Comparison of ENCODE assay signal across 8 cellular contexts in the genomic region with DNA sequence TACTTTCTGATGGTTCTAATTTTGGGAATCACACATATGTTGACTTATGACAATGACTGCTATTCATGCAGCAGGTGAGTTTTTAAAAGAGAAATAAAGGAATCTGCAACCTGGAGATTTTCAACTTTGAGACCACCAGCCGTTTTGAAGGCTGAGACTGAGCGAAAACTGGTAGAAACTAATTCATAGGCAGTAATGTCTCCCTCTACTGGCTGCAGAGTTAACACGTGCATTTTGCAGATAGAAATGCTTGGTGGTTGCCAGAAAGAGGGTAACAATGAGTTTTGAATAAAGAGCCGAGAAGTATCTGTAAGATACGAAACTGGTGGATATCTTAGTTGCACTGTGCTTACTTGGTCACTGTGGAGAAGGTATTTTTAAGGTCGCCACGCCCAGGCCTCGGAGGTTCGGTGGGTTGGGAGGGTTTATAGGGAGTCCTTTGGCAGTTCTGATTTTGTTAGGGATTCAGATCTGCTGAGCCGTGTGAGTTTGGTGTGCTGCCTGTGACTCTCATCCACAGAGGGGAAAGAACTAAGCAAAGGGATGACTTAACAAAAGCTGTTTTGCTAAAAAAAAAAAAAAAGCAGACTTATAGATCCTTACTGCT.
DNase-seq lines count a peak whose midpoint lies in the region; ATAC-seq and TF ChIP-seq lines count a peak whose summit lies in the region.

No MANE protein-coding gene starts in this region.

- H3K4me3 ChIP-seq in heart left ventricle (no peak overlapping the region), right atrium auricular region (no peak overlapping the region), fibroblast of mammary gland (ENCODE audit: control insufficient read depth, low read depth, low read length) (no peak overlapping the region), esophagus squamous epithelium (no peak overlapping the region), prostate gland (no peak overlapping the region)

- ATAC-seq in heart left ventricle (peak in 2 of 4 donors; percentile 9 to 29), HG02623 (IDR thresholded peaks at IDR 0.05; ENCODE audit: unreplicated experiment) (no peak)

- H3K9me3 ChIP-seq in heart left ventricle: peaks cover 0 to 3% (median 0%) of the 10 kb centered on the region in 12 donors
- no peaks in the 10 kb centered on the region for H3K9me3 ChIP-seq in right atrium auricular region
- no peaks in the 10 kb centered on the region for H3K9me3 ChIP-seq in esophagus squamous epithelium
- H3K9me3 ChIP-seq in prostate gland: no peaks in the 10 kb centered on the region

- H3K36me3 ChIP-seq in heart left ventricle: peaks cover 0 to 6% (median 0%) of the 10 kb centered on the region in 9 donors
- H3K36me3 ChIP-seq in right atrium auricular region: no peaks in the 10 kb centered on the region
- H3K36me3 ChIP-seq in esophagus squamous epithelium: no peaks in the 10 kb centered on the region
- H3K36me3 ChIP-seq in prostate gland: no peaks in the 10 kb centered on the region

- TF ChIP-seq CTCF in heart left ventricle (IDR thresholded peaks at IDR 0.05) (peak in 11 of 12 donors; percentile 11 to 55 (median 37)), right atrium auricular region (IDR thresholded peaks at IDR 0.05) (peak in 1 of 2 donors; percentile 46), fibroblast of mammary gland (conservative IDR thresholded peaks at IDR 0.05; ENCODE audit: control insufficient read depth, insufficient read depth, low read depth, low read length) (peak; percentile 22), esophagus squamous epithelium (IDR thresholded peaks at IDR 0.05) (peak in 1 of 6 experiments; percentile 23), prostate gland (IDR thresholded peaks at IDR 0.05) (no peak)

- 44 to 49% (median 45%) methylated on average over 10 of the region's 10 CpGs for WGBS in heart left ventricle, 4 donors
- 70 to 78% methylated on average over 10 of the region's 10 CpGs for WGBS in esophagus squamous epithelium, 2 donors
- WGBS in prostate gland: 77% methylated on average over 10 of the region's 10 CpGs

- DNase-seq in heart left ventricle: no peak
- no peak for DNase-seq in right atrium auricular region (ENCODE audit: low spot score)
- peak; percentile 64 for DNase-seq in NCI-H82 (lab: John Stamatoyannopoulos, UW)
- DNase-seq in fibroblast of mammary gland (ENCODE audit: low read depth): no peak
- DNase-seq in esophagus squamous epithelium (lab: John Stamatoyannopoulos, UW): no peak
- no peak for DNase-seq in prostate gland (ENCODE audit: low spot score)
- no peak for DNase-seq in stimulated activated naive CD4-positive, alpha-beta T cell (lab: John Stamatoyannopoulos, UW)

- H3K27me3 ChIP-seq in heart left ventricle (no peaks in the 10 kb centered on the region), right atrium auricular region (no peaks in the 10 kb centered on the region), esophagus squamous epithelium (no peaks in the 10 kb centered on the region), prostate gland (replicated peaks; ENCODE audit: insufficient read depth) (no peaks in the 10 kb centered on the region)

- intact Hi-C loops in heart left ventricle (cut with DNase I): loop anchor here in 1 of 10 donors (10.0 kb wide), 1 partner anchor 80 kb away; a partner anchor contains a TSS
- intact Hi-C loops in esophagus squamous epithelium (cut with DNase I): no loop called here
- intact Hi-C loops in prostate gland (cut with DNase I): no loop called here

- H3K4me1 ChIP-seq in heart left ventricle (peaks cover 0 to 49% (median 8%) of the 10 kb centered on the region in 12 donors), right atrium auricular region (peaks cover 0 to 21% of the 10 kb centered on the region in 2 donors), esophagus squamous epithelium (no peaks in the 10 kb centered on the region), prostate gland (replicated peaks) (no peaks in the 10 kb centered on the region)

- TF ChIP-seq POLR2A in heart left ventricle (IDR thresholded peaks at IDR 0.05) (no peak), esophagus squamous epithelium (IDR thresholded peaks at IDR 0.05) (no peak), prostate gland (IDR thresholded peaks at IDR 0.05) (no peak)

- H3K27ac ChIP-seq in heart left ventricle (peak overlapping the region in 3 of 12 donors; percentile 35 to 48 (median 38)), right atrium auricular region (peak overlapping the region in 1 of 2 donors; percentile 2), esophagus squamous epithelium (no peak overlapping the region), prostate gland (no peak overlapping the region)

Comparison
In these comparisons a context has a peak if more than half of its experiments do, and no peak if none do; other contexts are left out.
1. CTCF ChIP-seq: peak in heart left ventricle (11 of 12) and fibroblast of mammary gland (single experiment); none in prostate gland (0 of 4).